1 cellular context compared by ENCODE assay signal in the genomic region with DNA sequence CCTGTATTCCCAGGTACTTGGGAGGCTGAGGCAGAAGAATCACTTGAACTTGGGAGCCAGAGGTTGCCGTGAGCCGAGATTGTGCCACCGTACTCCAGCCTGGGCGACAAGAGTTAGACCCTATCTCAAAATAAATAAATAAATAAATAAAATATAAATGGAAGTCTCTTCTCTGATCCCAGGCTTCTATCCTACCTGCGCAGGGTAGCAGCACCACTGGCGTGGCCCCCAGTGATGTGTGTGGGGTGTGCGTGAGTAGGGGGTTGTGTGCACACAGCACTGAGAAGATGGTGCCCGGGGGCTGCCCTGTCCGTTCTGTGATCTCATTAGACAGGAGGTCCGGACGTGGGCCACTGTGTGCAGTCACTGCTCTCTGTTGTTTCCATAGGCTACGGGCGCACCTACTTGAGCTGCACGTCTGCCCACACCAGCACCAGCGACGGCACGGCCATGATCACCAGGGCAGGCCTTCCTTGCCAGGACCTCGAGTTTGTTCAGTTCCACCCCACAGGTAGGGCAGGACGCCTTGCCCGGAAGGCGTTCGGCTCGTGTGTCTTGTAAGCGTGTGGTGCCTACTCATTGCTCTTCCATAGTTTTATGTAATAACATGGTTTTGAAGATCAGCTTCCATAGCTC. TPM values are rescaled to one million over a fixed set of nuclear protein-coding genes. Genes with fewer than 3 reads are reported as not detected.
"Had no signal": no experiment of that assay in that cellular context is flagged by ENCODE, and none has a peak within 500 bp of the region (broad histone marks: within the 10 kb centered on the region; RNA-seq: fewer than 3 reads in every experiment).

No MANE protein-coding gene starts in this region.

RNA-seq across cellular contexts. Expression of a gene that starts 52.5 kb away (rescaled TPM):
- total RNA-seq: glomerular endothelial cell had no signal
